ENCODE assay signal across 1 cellular context in the genomic region with DNA sequence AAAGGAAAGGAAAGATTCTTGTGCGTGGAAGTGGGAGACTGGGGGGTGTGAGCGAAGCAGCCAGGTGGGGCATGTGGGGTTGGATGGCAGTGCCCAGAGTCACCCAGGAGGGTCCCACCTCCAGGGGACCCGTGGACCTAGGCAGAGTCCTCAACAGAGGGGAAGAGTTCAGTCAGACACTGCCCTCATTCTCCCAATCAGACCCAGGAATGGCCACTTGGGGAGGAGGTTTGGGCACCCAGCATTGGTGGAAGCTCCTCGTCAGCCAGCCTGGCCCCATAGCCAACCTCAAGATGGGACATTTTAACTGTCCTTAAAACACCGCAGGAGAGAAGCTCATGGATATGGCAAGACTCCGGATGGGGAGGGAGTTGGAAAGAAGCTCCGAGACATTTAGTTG.
TF ChIP-seq lines count a peak whose summit lies in the region.

No MANE protein-coding gene starts in this region.

TF ChIP-seq in HepG2, 621 proteins besides CTCF, POLR2A, EP300 and RAD21:
- TF ChIP-seq FOXK2 (IDR thresholded peaks at IDR 0.05): no peak
- no peak for TF ChIP-seq FOXP4 (CRISPR knock-in tag; IDR thresholded peaks at IDR 0.05)
- TF ChIP-seq TEAD3 (CRISPR knock-in tag; optimal IDR thresholded peaks at IDR 0.05; ENCODE audit: borderline replicate concordance): no peak
- TF ChIP-seq CEBPB (IDR thresholded peaks at IDR 0.05; ENCODE audit: borderline replicate concordance, low read depth, low read length): peak; percentile 1; the same call in 1 of the 2 replicates
- TF ChIP-seq AHR (CRISPR knock-in tag; IDR thresholded peaks at IDR 0.05): no peak
- no peak for TF ChIP-seq NKX3-1 (CRISPR knock-in tag; IDR thresholded peaks at IDR 0.05)
TF ChIP-seq in HepG2: peak in this region for 1.
